Comparison of ENCODE assay signal across 12 cellular contexts in genomic region chr6:154164397-154164796, GRCh38.
DNase-seq lines count a peak whose midpoint lies in the region; ATAC-seq and TF ChIP-seq lines count a peak whose summit lies in the region.
"Had no signal": no experiment of that assay in that cellular context is flagged by ENCODE, and none has a peak within 500 bp of the region (broad histone marks: within the 10 kb centered on the region; RNA-seq: fewer than 3 reads in every experiment).

No MANE protein-coding gene starts in this region.

- POLR2A ChIA-PET in WTC11 (lab: Charles Lee) = no interaction called here

- TF ChIP-seq CTCF in fibroblast of pulmonary artery (IDR thresholded peaks at IDR 0.05; ENCODE audit: low read length, missing control alignments) (no peak), parathyroid adenoma (IDR thresholded peaks at IDR 0.05) (no peak), WTC11 (IDR thresholded peaks at IDR 0.05) (no peak)

- H3K27me3 Mint-ChIP-seq in CD4-positive, CD25-positive, alpha-beta regulatory T cell = no peaks in the 10 kb centered on the region
- H3K27me3 Mint-ChIP-seq in activated T-helper 17 cell treated with anti-CD3 and anti-CD28 coated beads, Interleukin-2, amount 50 U/mL, for 72 hours = no peaks in the 10 kb centered on the region
- H3K27me3 Mint-ChIP-seq in WTC11 (ENCODE audit: low read depth) = no peaks in the 10 kb centered on the region
- H3K27me3 Mint-ChIP-seq in activated CD4-positive, alpha-beta T cell treated with anti-CD3 and anti-CD28 coated beads, Interleukin-2, amount 10 ng/mL, durations not matched to agents 24 days and 14 days = no peaks in the 10 kb centered on the region
- H3K27me3 Mint-ChIP-seq: dendritic cell treated with granulocyte-macrophage colony-stimulating factor and Interleukin-4, amounts not matched to agents 40 ng/mL and 50 ng/mL, for 4 days; naive B cell; stimulated activated naive CD8-positive, alpha-beta T cell treated with anti-CD3 and anti-CD28 coated beads, Interleukin-15, amount 100 ng/mL, for 72 hours had no signal

- peak overlapping the region in 1 of 3 donors; percentile 79 for H3K27ac Mint-ChIP-seq in CD4-positive, CD25-positive, alpha-beta regulatory T cell
- H3K27ac Mint-ChIP-seq in activated T-helper 17 cell treated with anti-CD3 and anti-CD28 coated beads, Interleukin-2, amount 50 U/mL, for 72 hours = no peak overlapping the region
- no peak overlapping the region for H3K27ac Mint-ChIP-seq in WTC11
- no peak overlapping the region for H3K27ac Mint-ChIP-seq in activated CD4-positive, alpha-beta T cell treated with anti-CD3 and anti-CD28 coated beads, Interleukin-2, amount 10 ng/mL, durations not matched to agents 24 days and 14 days
- H3K27ac Mint-ChIP-seq: naive B cell; stimulated activated naive CD8-positive, alpha-beta T cell treated with anti-CD3 and anti-CD28 coated beads, Interleukin-15, amount 100 ng/mL, for 72 hours had no signal

- intact Hi-C loops in activated CD4-positive, alpha-beta T cell treated with anti-CD3 and anti-CD28 coated beads, Interleukin-2, amount 10 ng/mL, durations not matched to agents 24 days and 14 days (cut with micrococcal nuclease) = no loop called here

- ATAC-seq in CD4-positive, CD25-positive, alpha-beta regulatory T cell (ENCODE audit: low read depth in 2 of 2) = no peak
- no peak for ATAC-seq in activated T-helper 17 cell treated with anti-CD3 and anti-CD28 coated beads, Interleukin-2, amount 50 U/mL, for 72 hours (replicated peaks)
- no peak for ATAC-seq in WTC11
- ATAC-seq: stimulated activated naive CD8-positive, alpha-beta T cell treated with anti-CD3 and anti-CD28 coated beads, Interleukin-15, amount 100 ng/mL, for 72 hours had no signal

- no peaks in the 10 kb centered on the region for H3K9me3 Mint-ChIP-seq in CD4-positive, CD25-positive, alpha-beta regulatory T cell
- no peaks in the 10 kb centered on the region for H3K9me3 Mint-ChIP-seq in activated T-helper 17 cell treated with anti-CD3 and anti-CD28 coated beads, Interleukin-2, amount 50 U/mL, for 72 hours
- H3K9me3 Mint-ChIP-seq in WTC11 = peaks cover 27% of the 10 kb centered on the region
- no peaks in the 10 kb centered on the region for H3K9me3 Mint-ChIP-seq in activated CD4-positive, alpha-beta T cell treated with anti-CD3 and anti-CD28 coated beads, Interleukin-2, amount 10 ng/mL, durations not matched to agents 24 days and 14 days
- H3K9me3 Mint-ChIP-seq: dendritic cell treated with granulocyte-macrophage colony-stimulating factor and Interleukin-4, amounts not matched to agents 40 ng/mL and 50 ng/mL, for 4 days had no signal

- H3K9me3 ChIP-seq in CD4-positive, CD25-positive, alpha-beta regulatory T cell (ENCODE audit: control insufficient read depth in 2 of 2, low read length in 2 of 2) = no peaks in the 10 kb centered on the region
- no peaks in the 10 kb centered on the region for H3K9me3 ChIP-seq in parathyroid adenoma (ENCODE audit: control insufficient read depth, low read length)

- no peak overlapping the region for H3K4me3 ChIP-seq in CD4-positive, CD25-positive, alpha-beta regulatory T cell (ENCODE audit: low read depth, low read length)
- H3K4me3 ChIP-seq in fibroblast of pulmonary artery (replicated peaks; ENCODE audit: low read depth, low read length) (no peak overlapping the region), parathyroid adenoma (ENCODE audit: low read depth, low read length) (no peak overlapping the region)

- no peak overlapping the region for H3K4me3 Mint-ChIP-seq in CD4-positive, CD25-positive, alpha-beta regulatory T cell
- H3K4me3 Mint-ChIP-seq in activated T-helper 17 cell treated with anti-CD3 and anti-CD28 coated beads, Interleukin-2, amount 50 U/mL, for 72 hours = no peak overlapping the region
- H3K4me3 Mint-ChIP-seq in WTC11 = no peak overlapping the region
- no peak overlapping the region for H3K4me3 Mint-ChIP-seq in activated CD4-positive, alpha-beta T cell treated with anti-CD3 and anti-CD28 coated beads, Interleukin-2, amount 10 ng/mL, durations not matched to agents 24 days and 14 days
- H3K4me3 Mint-ChIP-seq: naive B cell; stimulated activated naive CD8-positive, alpha-beta T cell treated with anti-CD3 and anti-CD28 coated beads, Interleukin-15, amount 100 ng/mL, for 72 hours had no signal

- peak overlapping the region; percentile 58 for H2AFZ ChIP-seq in parathyroid adenoma

- H3K9ac ChIP-seq in parathyroid adenoma = no peak overlapping the region

- H3K4me1 Mint-ChIP-seq in CD4-positive, CD25-positive, alpha-beta regulatory T cell = peaks cover 0 to 55% (median 35%) of the 10 kb centered on the region in 4 donors
- H3K4me1 Mint-ChIP-seq in activated T-helper 17 cell treated with anti-CD3 and anti-CD28 coated beads, Interleukin-2, amount 50 U/mL, for 72 hours = peaks cover 6% of the 10 kb centered on the region
- H3K4me1 Mint-ChIP-seq in WTC11 = no peaks in the 10 kb centered on the region
- H3K4me1 Mint-ChIP-seq in activated CD4-positive, alpha-beta T cell treated with anti-CD3 and anti-CD28 coated beads, Interleukin-2, amount 10 ng/mL, durations not matched to agents 24 days and 14 days = peaks cover 6% of the 10 kb centered on the region
- H3K4me1 Mint-ChIP-seq: naive B cell had no signal

- H3K4me2 ChIP-seq in parathyroid adenoma (ENCODE audit: low read length) = no peak overlapping the region

- DNase-seq in CD4-positive, CD25-positive, alpha-beta regulatory T cell = no peak
- peak; percentile 63 for DNase-seq in MV-4-11 (lab: John Stamatoyannopoulos, UW)
- peak; percentile 94 for DNase-seq in fibroblast of pulmonary artery (ENCODE audit: low read depth)
- no peak for DNase-seq in NCI-H187 (lab: John Stamatoyannopoulos, UW)
- DNase-seq in WTC11 (ENCODE audit: low spot score) = no peak
- DNase-seq in activated CD4-positive, alpha-beta T cell treated with anti-CD3 and anti-CD28 coated beads, Interleukin-2, amount 10 ng/mL, durations not matched to agents 24 days and 14 days = no peak
- DNase-seq: naive B cell; NCI-H187 treated with DMSO at 0.1 percent for 48 hours; stimulated activated naive CD8-positive, alpha-beta T cell treated with anti-CD3 and anti-CD28 coated beads, Interleukin-15, amount 100 ng/mL, for 72 hours had no signal

- CTCF ChIA-PET in WTC11 (lab: Charles Lee) = interaction anchor here (0.7 kb wide), 1 partner anchor 293 kb away, joined by 3 read pairs; no protein-coding TSS in a partner anchor

- peaks cover 42% of the 10 kb centered on the region for H3K36me3 Mint-ChIP-seq in CD4-positive, CD25-positive, alpha-beta regulatory T cell
- peaks cover 37% of the 10 kb centered on the region for H3K36me3 Mint-ChIP-seq in activated T-helper 17 cell treated with anti-CD3 and anti-CD28 coated beads, Interleukin-2, amount 50 U/mL, for 72 hours (ENCODE audit: low read depth)
- H3K36me3 Mint-ChIP-seq in WTC11 = peaks cover 10% of the 10 kb centered on the region; the same call in 1 of the 2 replicates
- peaks cover 4% of the 10 kb centered on the region for H3K36me3 Mint-ChIP-seq in activated CD4-positive, alpha-beta T cell treated with anti-CD3 and anti-CD28 coated beads, Interleukin-2, amount 10 ng/mL, durations not matched to agents 24 days and 14 days (ENCODE audit: low read depth)
- H3K36me3 Mint-ChIP-seq: naive B cell had no signal

- H3K27ac ChIP-seq in CD4-positive, CD25-positive, alpha-beta regulatory T cell (ENCODE audit: insufficient read depth, low read length, poor library complexity, severe bottlenecking) = peak overlapping the region; percentile 37
- no peak overlapping the region for H3K27ac ChIP-seq in parathyroid adenoma

- peaks cover 75% of the 10 kb centered on the region for H3K36me3 ChIP-seq in CD4-positive, CD25-positive, alpha-beta regulatory T cell (ENCODE audit: control insufficient read depth, insufficient read depth, low read length)
- no peaks in the 10 kb centered on the region for H3K36me3 ChIP-seq in parathyroid adenoma (ENCODE audit: control insufficient read depth, insufficient read depth, low read length)

- H3K27me3 ChIP-seq in CD4-positive, CD25-positive, alpha-beta regulatory T cell (ENCODE audit: control insufficient read depth, insufficient read depth, low read length) = no peaks in the 10 kb centered on the region
- H3K27me3 ChIP-seq in parathyroid adenoma (ENCODE audit: control insufficient read depth, insufficient read depth, low read length) = no peaks in the 10 kb centered on the region

- H3K79me2 ChIP-seq in parathyroid adenoma = no peaks in the 10 kb centered on the region

- H3K4me1 ChIP-seq in CD4-positive, CD25-positive, alpha-beta regulatory T cell (ENCODE audit: control insufficient read depth, insufficient read depth, low read length, poor library complexity, severe bottlenecking) = peaks cover 17% of the 10 kb centered on the region
- H3K4me1 ChIP-seq in parathyroid adenoma = peaks cover 13% of the 10 kb centered on the region

TF ChIP-seq in WTC11, 78 proteins besides CTCF, POLR2A, EP300 and RAD21:
- TF ChIP-seq HMGA2 (CRISPR knock-in tag; IDR thresholded peaks at IDR 0.05) = no peak
- TF ChIP-seq TEAD4 (CRISPR knock-in tag; IDR thresholded peaks at IDR 0.05) = no peak

Comparison
In these comparisons a context has a peak if more than half of its experiments do, and no peak if none do; other contexts are left out.
1. DNase-seq: peak in MV-4-11 (single experiment) and fibroblast of pulmonary artery (single experiment); none in CD4-positive, CD25-positive, alpha-beta regulatory T cell (0 of 3), NCI-H187 (0 of 2), WTC11 (single experiment) and activated CD4-positive, alpha-beta T cell treated with anti-CD3 and anti-CD28 coated beads, Interleukin-2, amount 10 ng/mL, durations not matched to agents 24 days and 14 days (single experiment).